In genomic region chr2:169928463-169928864, GRCh38 we compare ENCODE assay signal across 8 cellular contexts.
A peak's percentile ranks its signal among the peaks of the same experiment; 100 is the strongest.
DNase-seq lines count a peak whose midpoint lies in the region; ATAC-seq, FAIRE-seq and TF ChIP-seq lines count a peak whose summit lies in the region.

No MANE protein-coding gene starts in this region.

- H3K27ac ChIP-seq in kidney (ENCODE audit: low read depth in 2 of 2, low read length in 2 of 2), result no peak overlapping the region

- intact Hi-C loops in kidney (cut with DNase I), result no loop called here

- no peak overlapping the region for H3K4me3 ChIP-seq in adipocyte (ENCODE audit: low read length)
- no peak overlapping the region for H3K4me3 ChIP-seq in kidney (ENCODE audit: low read length in 2 of 2)

- no peaks in the 10 kb centered on the region for H3K27me3 ChIP-seq in adipocyte (replicated peaks; ENCODE audit: control insufficient read depth, insufficient read depth, low read length)

- FAIRE-seq in kidney (lab: Jason Lieb, UNC) (peak; percentile 96), urothelium cell line (lab: Jason Lieb, UNC) (no peak)

- H3K9me3 ChIP-seq in adipocyte (ENCODE audit: control insufficient read depth, low read length), result no peaks in the 10 kb centered on the region
- no peaks in the 10 kb centered on the region for H3K9me3 ChIP-seq in kidney (ENCODE audit: control insufficient read depth in 1 of 2, low read length in 2 of 2)

- H3K36me3 ChIP-seq in adipocyte (ENCODE audit: control insufficient read depth, insufficient read depth, low read length, severe bottlenecking) (peaks cover 46% of the 10 kb centered on the region), kidney (ENCODE audit: control insufficient read depth in 1 of 2, insufficient read depth in 2 of 2, low read length in 2 of 2) (peaks cover 4 to 15% of the 10 kb centered on the region in 2 donors)

- DNase-seq in NCI-H2081 (lab: John Stamatoyannopoulos, UW) (peak; percentile 46 to 49), NCI-H2081 treated with DMSO at 0.1 percent for 48 hours (lab: John Stamatoyannopoulos, UW) (no peak), NCI-H1694 (lab: John Stamatoyannopoulos, UW) (peak; percentile 41), adipocyte (ENCODE audit: low read depth) (peak; percentile 86), kidney (no peak), urothelium cell line (ENCODE audit: low spot score) (peak; percentile 2)

- peak; percentile 70 for TF ChIP-seq CTCF in kidney (IDR thresholded peaks at IDR 0.05; ENCODE audit: borderline replicate concordance, extremely low read depth, insufficient read depth)

- H3K4me1 ChIP-seq in adipocyte (ENCODE audit: control insufficient read depth, insufficient read depth, low read length) (peaks cover 9% of the 10 kb centered on the region), kidney (ENCODE audit: control insufficient read depth in 1 of 2, insufficient read depth in 1 of 2, low read depth in 1 of 2, low read length in 2 of 2) (no peaks in the 10 kb centered on the region)

- H3K9ac ChIP-seq in adipocyte (ENCODE audit: low read length), result no peak overlapping the region
- H3K9ac ChIP-seq in kidney (ENCODE audit: low read length in 2 of 2), result no peak overlapping the region

- ATAC-seq in GM18868 (IDR thresholded peaks at IDR 0.05; ENCODE audit: unreplicated experiment) (no peak), GM19395 (IDR thresholded peaks at IDR 0.05; ENCODE audit: unreplicated experiment) (no peak)

Comparison
In these comparisons a context has a peak if more than half of its experiments do, and no peak if none do; other contexts are left out.
1. DNase-seq: peak in NCI-H2081 (2 of 2), NCI-H1694 (single experiment), adipocyte (single experiment) and urothelium cell line (single experiment); none in NCI-H2081 treated with DMSO at 0.1 percent for 48 hours (single experiment) and kidney (single experiment).